Comparison of ENCODE assay signal across 28 cellular contexts in genomic region chrX:132146456-132146855, GRCh38. TPM values are rescaled to one million over a fixed set of nuclear protein-coding genes. Genes with fewer than 3 reads are reported as not detected.
"Had no signal": no experiment of that assay in that cellular context is flagged by ENCODE, and none has a peak within 500 bp of the region (broad histone marks: within the 10 kb centered on the region; RNA-seq: fewer than 3 reads in every experiment).

No MANE protein-coding gene starts in this region.

- H3K27ac Mint-ChIP-seq: activated naive CD8-positive, alpha-beta T cell; activated T-helper 2 cell treated with anti-CD3 and anti-CD28 coated beads, Interferon-gamma antibody, Interleukin-2, Interleukin-4, amounts not matched to agents 10 μg/mL and 5 μg/mL and 100 μg/mL, durations not matched to agents 14 hours and 24 hours and 36 hours; effector memory CD8-positive, alpha-beta T cell; mesothelial cell of epicardium; naive thymus-derived CD8-positive, alpha-beta T cell; progenitor cell of endocrine pancreas had no signal

- H3K4me1 Mint-ChIP-seq: naive thymus-derived CD8-positive, alpha-beta T cell had no signal

- H3K27me3 Mint-ChIP-seq: activated naive CD8-positive, alpha-beta T cell; effector memory CD8-positive, alpha-beta T cell; progenitor cell of endocrine pancreas had no signal

- H3K36me3 Mint-ChIP-seq: activated naive CD8-positive, alpha-beta T cell; mesothelial cell of epicardium; naive thymus-derived CD8-positive, alpha-beta T cell had no signal

- H3K36me3 ChIP-seq: adrenal gland, ascending aorta, brain microvascular endothelial cell, heart left ventricle, left lung, thoracic aorta, upper lobe of left lung had no signal

- DNase-seq: activated CD4-positive, alpha-beta T cell treated with anti-CD3 and anti-CD28 coated beads, Interleukin-2, amount 50 U/mL, for 1 hour; activated CD4-positive, CD25-positive, alpha-beta regulatory T cell treated with anti-CD3 and anti-CD28 coated beads, Interleukin-2, amount 50 U/mL, for 72 hours; activated CD8-positive, alpha-beta memory T cell treated with anti-CD3 and anti-CD28 coated beads, Interleukin-2, amount 50 U/mL, for 48 hours; activated naive CD4-positive, alpha-beta T cell; activated T-cell treated with anti-CD3 and anti-CD28 coated beads, Interleukin-2, amount 50 U/mL, for 4 hours; adrenal gland; brain microvascular endothelial cell; caudate nucleus; effector memory CD8-positive, alpha-beta T cell; heart left ventricle; kidney; left lung; mammary epithelial cell; naive thymus-derived CD8-positive, alpha-beta T cell; stimulated activated CD4-positive, alpha-beta T cell treated with anti-CD3 and anti-CD28 coated beads, Interleukin-4, amount 100 ng/mL, for 24 hours; stimulated activated naive CD4-positive, alpha-beta T cell treated with Interleukin-2 at 50 U/mL for 16 hours; upper lobe of left lung had no signal

- H3K9me3 ChIP-seq: adrenal gland, ascending aorta, heart left ventricle, left lung, thoracic aorta, upper lobe of left lung had no signal

- H3K4me3 ChIP-seq: adrenal gland, ascending aorta, heart left ventricle, left lung, thoracic aorta, upper lobe of left lung had no signal

- H3K27ac ChIP-seq: adrenal gland, ascending aorta, brain microvascular endothelial cell, epithelial cell of prostate, heart left ventricle, left lung, thoracic aorta, upper lobe of left lung, VCaP had no signal

- ATAC-seq: activated T-cell treated with anti-CD3 and anti-CD28 coated beads, Interleukin-2, amount 50 U/mL, for 4 hours; effector memory CD8-positive, alpha-beta T cell; heart left ventricle; left lung; naive thymus-derived CD8-positive, alpha-beta T cell had no signal

- H3K27me3 ChIP-seq: ascending aorta, brain microvascular endothelial cell, upper lobe of left lung had no signal

- H3K4me3 Mint-ChIP-seq: activated naive CD8-positive, alpha-beta T cell; activated T-cell treated with anti-CD3 and anti-CD28 coated beads, Interleukin-2, amount 50 U/mL, for 4 hours; effector memory CD8-positive, alpha-beta T cell; mesothelial cell of epicardium; naive thymus-derived CD8-positive, alpha-beta T cell had no signal

- H3K4me1 ChIP-seq: adrenal gland, ascending aorta, heart left ventricle, left lung, upper lobe of left lung had no signal

- H3K9me3 Mint-ChIP-seq: activated T-cell treated with anti-CD3 and anti-CD28 coated beads, Interleukin-2, amount 50 U/mL, for 4 hours; activated T-helper 2 cell treated with anti-CD3 and anti-CD28 coated beads, Interferon-gamma antibody, Interleukin-2, Interleukin-4, amounts not matched to agents 10 μg/mL and 5 μg/mL and 100 μg/mL, durations not matched to agents 14 hours and 24 hours and 36 hours; effector memory CD8-positive, alpha-beta T cell; naive thymus-derived CD8-positive, alpha-beta T cell had no signal

RNA-seq across cellular contexts. Expression of gene FRMD7, which starts 18.6 kb away (rescaled TPM):
- total RNA-seq: activated CD8-positive, alpha-beta memory T cell treated with anti-CD3 and anti-CD28 coated beads for 36 hours; activated T-cell treated with anti-CD3 and anti-CD28 coated beads, Interleukin-2, amount 50 U/mL, for 4 hours; activated T-helper 2 cell treated with anti-CD3 and anti-CD28 coated beads, Interferon-gamma antibody, Interleukin-2, Interleukin-4, amounts not matched to agents 10 μg/mL and 5 μg/mL and 100 μg/mL, durations not matched to agents 14 hours and 24 hours and 36 hours; adrenal gland; ascending aorta; dermis microvascular lymphatic vessel endothelial cell; left lung; naive thymus-derived CD8-positive, alpha-beta T cell; progenitor cell of endocrine pancreas; T-helper 2 cell treated with Interferon-gamma antibody and Interleukin-4, amounts not matched to agents 100 ng/mL and 5 ng/mL, for 36 hours; upper lobe of left lung had no signal
- polyA plus RNA-seq: adrenal gland; mammary epithelial cell; naive thymus-derived CD8-positive, alpha-beta T cell had no signal
